In the genomic region with DNA sequence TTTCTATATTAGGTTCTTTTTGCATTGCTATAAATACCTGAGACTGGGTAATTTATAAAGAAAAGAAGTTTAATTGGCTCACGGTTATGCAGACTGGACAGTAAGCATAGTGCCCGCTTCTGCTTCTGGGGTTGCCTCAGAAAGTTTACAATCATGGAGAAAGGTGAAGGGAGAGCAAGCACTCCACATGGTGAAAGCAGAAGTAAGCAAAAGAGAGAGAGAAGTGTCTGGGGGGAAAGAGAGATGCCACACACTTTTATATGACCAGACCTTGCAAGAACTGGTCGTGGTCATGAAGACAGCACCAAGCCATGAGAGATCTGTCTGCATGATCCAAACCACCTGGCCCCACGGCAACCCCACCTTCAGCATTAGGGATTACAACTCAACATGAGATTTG, we compare ENCODE assay signal across 24 cellular contexts. TPM values are rescaled to one million over a fixed set of nuclear protein-coding genes. Genes with fewer than 3 reads are reported as not detected.
A peak's percentile ranks its signal among the peaks of the same experiment; 100 is the strongest.
DNase-seq lines count a peak whose midpoint lies in the region; ATAC-seq and TF ChIP-seq lines count a peak whose summit lies in the region.
"Had no signal": no experiment of that assay in that cellular context is flagged by ENCODE, and none has a peak within 500 bp of the region (broad histone marks: within the 10 kb centered on the region; RNA-seq: fewer than 3 reads in every experiment).

No MANE protein-coding gene starts in this region.

- no peaks in the 10 kb centered on the region for H3K36me3 Mint-ChIP-seq in endodermal cell (ENCODE audit: low read depth)
- H3K36me3 Mint-ChIP-seq: CD4-positive, CD25-positive, alpha-beta regulatory T cell; natural killer cell had no signal

- peak; percentile 7 for DNase-seq in GDM1 (lab: John Stamatoyannopoulos, UW)
- DNase-seq in Karpas-422, result peak; percentile 66
- DNase-seq in spleen, result no peak
- no peak for DNase-seq in DMS 273 (lab: John Stamatoyannopoulos, UW; ENCODE audit: unreplicated experiment)
- DNase-seq in endodermal cell, result no peak
- DNase-seq: activated CD4-positive, alpha-beta T cell treated with anti-CD3 and anti-CD28 coated beads, Interleukin-2, amount 10 ng/mL, durations not matched to agents 24 days and 14 days; activated naive CD4-positive, alpha-beta T cell; activated T-cell treated with anti-CD3 and anti-CD28 coated beads, Interleukin-2, amount 50 U/mL, for 24 hours; CD4-positive, CD25-positive, alpha-beta regulatory T cell; natural killer cell; NCI-H1436; NCI-H345; Right ventricle myocardium superior; stomach; SW 1271; T-helper 9 cell; tibial artery had no signal

- H3K4me1 Mint-ChIP-seq in endodermal cell, result peaks cover 22% of the 10 kb centered on the region
- H3K4me1 Mint-ChIP-seq: activated CD4-positive, alpha-beta T cell treated with anti-CD3 and anti-CD28 coated beads, Interleukin-2, amount 10 ng/mL, durations not matched to agents 24 days and 14 days; CD4-positive, CD25-positive, alpha-beta regulatory T cell; natural killer cell had no signal

- H3K9me3 Mint-ChIP-seq in endodermal cell, result peaks cover 18% of the 10 kb centered on the region

- H3K36me3 ChIP-seq in Karpas-422 (ENCODE audit: insufficient read depth, low read length) (no peaks in the 10 kb centered on the region), OCI-LY3 (replicated peaks; ENCODE audit: low read depth, low read length) (peaks cover 4% of the 10 kb centered on the region), spleen (no peaks in the 10 kb centered on the region), endodermal cell (ENCODE audit: control insufficient read depth, insufficient read depth, low read length) (no peaks in the 10 kb centered on the region)
- H3K36me3 ChIP-seq: HAP-1, stomach, tibial artery had no signal

- H4K20me1 ChIP-seq in Karpas-422 (ENCODE audit: insufficient read depth, low read depth, low read length), result no peaks in the 10 kb centered on the region
- H4K20me1 ChIP-seq in OCI-LY3 (ENCODE audit: insufficient read depth, low read length), result no peaks in the 10 kb centered on the region

- H3K27ac Mint-ChIP-seq in endodermal cell, result no peak overlapping the region
- H3K27ac Mint-ChIP-seq: activated CD4-positive, alpha-beta T cell treated with anti-CD3 and anti-CD28 coated beads, Interleukin-2, amount 10 ng/mL, durations not matched to agents 24 days and 14 days; activated T-cell treated with anti-CD3 and anti-CD28 coated beads, Interleukin-2, amount 50 U/mL, for 24 hours; CD4-positive, CD25-positive, alpha-beta regulatory T cell; natural killer cell had no signal

- H3K9ac ChIP-seq in Karpas-422 (ENCODE audit: low read length), result peak overlapping the region; percentile 3; the same call in 1 of the 2 replicates
- H3K9ac ChIP-seq in OCI-LY3 (ENCODE audit: low read length), result peak overlapping the region; percentile 15; the same call in 1 of the 2 replicates
- H3K9ac ChIP-seq in endodermal cell (ENCODE audit: extremely low read depth, low read length, poor library complexity, severe bottlenecking), result no peak overlapping the region

- intact Hi-C loops in spleen (cut with DNase I; ENCODE audit: low total_unique reads), result no loop called here

- H3K79me2 ChIP-seq in Karpas-422 (ENCODE audit: low read length) (no peaks in the 10 kb centered on the region), OCI-LY3 (ENCODE audit: low read length) (no peaks in the 10 kb centered on the region)

- no peaks in the 10 kb centered on the region for H3K27me3 ChIP-seq in Karpas-422 (ENCODE audit: low read length)
- no peaks in the 10 kb centered on the region for H3K27me3 ChIP-seq in OCI-LY3 (ENCODE audit: low read depth, low read length)
- H3K27me3 ChIP-seq in spleen (replicated peaks in 1 of 7), result no peaks in the 10 kb centered on the region
- peaks cover 24% of the 10 kb centered on the region for H3K27me3 ChIP-seq in endodermal cell (ENCODE audit: control insufficient read depth, insufficient read depth, low read length, poor library complexity, severe bottlenecking)
- H3K27me3 ChIP-seq: stomach, tibial artery had no signal

- TF ChIP-seq POLR2A in spleen (IDR thresholded peaks at IDR 0.05), result no peak

- TF ChIP-seq CTCF in OCI-LY3 (IDR thresholded peaks at IDR 0.05; ENCODE audit: low read depth, low read length) (no peak), spleen (IDR thresholded peaks at IDR 0.05 in 8 of 11, conservative IDR thresholded peaks at IDR 0.05 in 3 of 11) (no peak), endodermal cell (conservative IDR thresholded peaks at IDR 0.05) (no peak)

- no peak for ATAC-seq in HG03457 (IDR thresholded peaks at IDR 0.05; ENCODE audit: unreplicated experiment)
- ATAC-seq: natural killer cell had no signal

- WGBS in spleen, 5 donors, result 50 to 66% (median 53%) methylated on average over 4 of the region's 4 CpGs
- WGBS in endodermal cell (ENCODE audit: insufficient coverage in 1 of 2, insufficient read length in 1 of 2), 2 experiments, result 89 to 93% methylated on average over 4 of the region's 4 CpGs

- H3K4me3 Mint-ChIP-seq in endodermal cell, result no peak overlapping the region
- H3K4me3 Mint-ChIP-seq: activated CD4-positive, alpha-beta T cell treated with anti-CD3 and anti-CD28 coated beads, Interleukin-2, amount 10 ng/mL, durations not matched to agents 24 days and 14 days; activated T-cell treated with anti-CD3 and anti-CD28 coated beads, Interleukin-2, amount 50 U/mL, for 24 hours; CD4-positive, CD25-positive, alpha-beta regulatory T cell; natural killer cell had no signal

- peaks cover 47% of the 10 kb centered on the region for H3K4me1 ChIP-seq in Karpas-422 (ENCODE audit: low read length)
- peaks cover 48% of the 10 kb centered on the region for H3K4me1 ChIP-seq in OCI-LY3 (ENCODE audit: low read length)
- H3K4me1 ChIP-seq in spleen, result peaks cover 0 to 40% (median 14%) of the 10 kb centered on the region in 6 donors
- H3K4me1 ChIP-seq in endodermal cell (ENCODE audit: control insufficient read depth, insufficient read depth, low read length), result no peaks in the 10 kb centered on the region
- H3K4me1 ChIP-seq: HAP-1, tibial artery had no signal

- peak overlapping the region; percentile 58 for H3K4me2 ChIP-seq in Karpas-422 (ENCODE audit: low read depth, low read length, poor library complexity, severe bottlenecking)
- peak overlapping the region; percentile 53 for H3K4me2 ChIP-seq in OCI-LY3 (ENCODE audit: low read length)

- H3K27me3 Mint-ChIP-seq in endodermal cell (ENCODE audit: insufficient read depth), result peaks cover 15% of the 10 kb centered on the region
- H3K27me3 Mint-ChIP-seq: activated CD4-positive, alpha-beta T cell treated with anti-CD3 and anti-CD28 coated beads, Interleukin-2, amount 10 ng/mL, durations not matched to agents 24 days and 14 days; activated T-cell treated with anti-CD3 and anti-CD28 coated beads, Interleukin-2, amount 50 U/mL, for 24 hours; CD4-positive, CD25-positive, alpha-beta regulatory T cell had no signal

- H3K9me2 ChIP-seq in Karpas-422 (replicated peaks; ENCODE audit: insufficient read depth, low read length), result no peaks in the 10 kb centered on the region

- H2AFZ ChIP-seq in Karpas-422 (ENCODE audit: low read length), result peak overlapping the region; percentile 63; the same call in 1 of the 2 replicates
- H2AFZ ChIP-seq in OCI-LY3 (ENCODE audit: low read depth, low read length), result no peak overlapping the region

- H3K27ac ChIP-seq in Karpas-422 (ENCODE audit: low read length) (peak overlapping the region; percentile 44), OCI-LY3 (ENCODE audit: low read length) (peak overlapping the region; percentile 46), spleen (peak overlapping the region in 6 of 8 donors; percentile 24 to 60 (median 44)), endodermal cell (ENCODE audit: low read depth, low read length) (no peak overlapping the region)
- H3K27ac ChIP-seq: epithelial cell of prostate, skin epidermis, tibial artery had no signal

- no peaks in the 10 kb centered on the region for H3K9me3 ChIP-seq in Karpas-422 (ENCODE audit: low read length)
- H3K9me3 ChIP-seq in OCI-LY3 (ENCODE audit: insufficient read depth, low read length), result 0 out of 2 replicates have a peak, but pooled peaks cover 4% of the 10 kb centered on the region
- H3K9me3 ChIP-seq in spleen, result peaks cover 0 to 16% (median 0%) of the 10 kb centered on the region in 8 donors
- H3K9me3 ChIP-seq in endodermal cell (ENCODE audit: control insufficient read depth, low read length), result peaks cover 13% of the 10 kb centered on the region
- H3K9me3 ChIP-seq: HAP-1 had no signal

- peak overlapping the region; percentile 31; the same call in 1 of the 2 replicates for H3K4me3 ChIP-seq in Karpas-422 (ENCODE audit: low read length)
- H3K4me3 ChIP-seq in OCI-LY3 (ENCODE audit: low read length), result peak overlapping the region; percentile 2; the same call in 1 of the 2 replicates
- H3K4me3 ChIP-seq in spleen, result no peak overlapping the region
- H3K4me3 ChIP-seq in endodermal cell (ENCODE audit: low read length), result no peak overlapping the region
- H3K4me3 ChIP-seq: HAP-1, skin epidermis, stomach, tibial artery had no signal

RNA-seq across cellular contexts. Expression of gene KCNJ16, which starts 45.4 kb away (rescaled TPM):
- total RNA-seq in Karpas-422 (2014; rRNA removed; shearing (Covaris generic); ENCODE audit: low replicate concordance), result not detected in 2 replicates
- total RNA-seq in spleen, result 1 to 10 TPM in 3 of 7 donors, under 1 TPM in 4; 0.27 to 2.1 (median 0.95) TPM
- polyA plus RNA-seq in spleen, result 1 to 10 TPM in 1 of 3 donors, under 1 TPM in 2; 0.12 to 2.2 (median 0.46) TPM
- 1 to 10 TPM in 1 of 2 donors, under 1 TPM in 1; 0.68 to 1.5 TPM for total RNA-seq in endodermal cell
- polyA plus RNA-seq in endodermal cell (2013, experiment 1 of 2), result 0.96 TPM
- polyA plus RNA-seq in endodermal cell (2013, experiment 2 of 2), result 0.29 TPM
- total RNA-seq: activated CD4-positive, alpha-beta T cell treated with anti-CD3 and anti-CD28 coated beads, Interleukin-2, amount 10 ng/mL, durations not matched to agents 24 days and 14 days; CD4-positive, CD25-positive, alpha-beta regulatory T cell; Daoy; HT-29; natural killer cell; Right ventricle myocardium superior had no signal
- polyA plus RNA-seq: CD4-positive, CD25-positive, alpha-beta regulatory T cell had no signal

RNA-seq across cellular contexts. Expression of gene KCNJ2, which starts 48.9 kb away (rescaled TPM):
- not detected in 2 replicates for total RNA-seq in Karpas-422 (2014; rRNA removed; shearing (Covaris generic); ENCODE audit: low replicate concordance)
- total RNA-seq in spleen (10 to 100 TPM; 19.1 to 34.1 (median 25.0) TPM), endodermal cell (1 to 10 TPM in 1 of 2 donors, under 1 TPM in 1; 0.35 to 1.3 TPM)
- 1 to 10 TPM in 2 of 3 donors, under 1 TPM in 1; 0.91 to 2.3 (median 1.0) TPM for polyA plus RNA-seq in spleen
- polyA plus RNA-seq in endodermal cell (2013, experiment 1 of 2), result 0.82 TPM
- polyA plus RNA-seq in endodermal cell (2013, experiment 2 of 2), result 0.62 TPM
- total RNA-seq: activated CD4-positive, alpha-beta T cell treated with anti-CD3 and anti-CD28 coated beads, Interleukin-2, amount 10 ng/mL, durations not matched to agents 24 days and 14 days had no signal
- polyA plus RNA-seq: CD4-positive, CD25-positive, alpha-beta regulatory T cell had no signal

Comparison
In these comparisons a context has a peak if more than half of its experiments do, and no peak if none do; other contexts are left out.
1. DNase-seq: peak in GDM1 (single experiment) and Karpas-422 (single experiment); none in spleen (single experiment), DMS 273 (single experiment) and endodermal cell (single experiment).
2. H3K4me3 ChIP-seq: peak in Karpas-422 (single experiment) and OCI-LY3 (single experiment); none in spleen (0 of 8) and endodermal cell (single experiment).
3. RNA of gene KCNJ2, which starts 48.9 kb away (total RNA-seq): 19.1 to 34.1 TPM in spleen; 0.35 to 1.3 TPM in endodermal cell and not detected in Karpas-422; every median in the first group is over 4 times any median in the second.